ENCODE assay signal across 1 cellular context in the genomic region with DNA sequence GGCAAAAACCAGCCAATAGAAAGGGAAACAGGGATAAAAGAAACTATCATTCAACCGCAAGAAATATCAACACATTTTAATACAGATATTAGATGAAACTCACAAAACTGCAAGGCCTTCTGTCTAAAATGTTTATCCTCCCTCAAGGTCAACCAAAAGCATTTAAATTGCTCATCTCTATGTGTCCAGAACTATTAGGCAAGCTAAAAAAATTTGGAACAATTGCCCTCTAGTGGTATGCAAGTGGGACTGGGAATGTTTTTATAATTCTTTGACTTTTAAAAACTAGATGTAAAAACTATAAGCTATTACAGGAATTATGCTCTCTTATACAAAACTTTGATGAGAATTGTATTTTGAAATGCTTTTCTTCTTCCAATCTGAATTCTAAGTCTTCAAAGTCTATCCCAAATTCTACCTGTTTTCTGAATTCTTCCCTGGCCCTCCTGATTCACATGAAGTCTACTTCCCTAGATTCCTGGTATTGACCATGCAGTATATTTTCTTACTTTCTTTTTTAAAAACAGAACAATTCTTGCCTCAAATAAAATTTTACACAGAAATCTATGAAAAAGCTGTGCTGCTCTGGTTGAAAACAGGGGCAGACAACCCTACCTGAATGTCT.
TF ChIP-seq lines count a peak whose summit lies in the region.

No MANE protein-coding gene starts in this region.

TF ChIP-seq in H1, 55 proteins besides CTCF, POLR2A, EP300 and RAD21:
- TF ChIP-seq, protein P1, sequence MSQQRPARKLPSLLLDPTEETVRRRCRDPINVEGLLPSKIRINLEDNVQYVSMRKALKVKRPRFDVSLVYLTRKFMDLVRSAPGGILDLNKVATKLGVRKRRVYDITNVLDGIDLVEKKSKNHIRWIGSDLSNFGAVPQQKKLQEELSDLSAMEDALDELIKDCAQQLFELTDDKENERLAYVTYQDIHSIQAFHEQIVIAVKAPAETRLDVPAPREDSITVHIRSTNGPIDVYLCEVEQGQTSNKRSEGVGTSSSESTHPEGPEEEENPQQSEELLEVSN (IDR thresholded peaks at IDR 0.05), result no peak
- TF ChIP-seq CTBP2 (IDR thresholded peaks at IDR 0.05; ENCODE audit: borderline replicate concordance, insufficient read depth, insufficient read length, low read length) (no peak), POLR2AphosphoS5 (IDR thresholded peaks at IDR 0.05; ENCODE audit: low read depth, low read length) (no peak), EGR1 (IDR thresholded peaks at IDR 0.05; ENCODE audit: borderline replicate concordance, low read depth, low read length) (no peak), CHD2 (IDR thresholded peaks at IDR 0.05; ENCODE audit: low read length) (no peak), EZH2 (IDR thresholded peaks at IDR 0.05; ENCODE audit: low read depth, low read length, severe bottlenecking) (no peak), SP2 (IDR thresholded peaks at IDR 0.05; ENCODE audit: low read length) (no peak), KDM5A (IDR thresholded peaks at IDR 0.05; ENCODE audit: low read length) (no peak), GABPA (IDR thresholded peaks at IDR 0.05; ENCODE audit: borderline replicate concordance, insufficient read depth, low read length) (no peak), RNF2 (IDR thresholded peaks at IDR 0.05; ENCODE audit: borderline replicate concordance, low read depth, low read length, missing control alignments, poor library complexity, severe bottlenecking) (no peak), KDM4A (IDR thresholded peaks at IDR 0.05; ENCODE audit: low read depth, low read length, severe bottlenecking) (no peak), CREB1 (IDR thresholded peaks at IDR 0.05) (no peak), ZNF274 (IDR thresholded peaks at IDR 0.05; ENCODE audit: borderline replicate concordance, extremely low read depth, low read length) (no peak), TCF12 (IDR thresholded peaks at IDR 0.05; ENCODE audit: low read depth, low read length) (no peak), RBBP5 (IDR thresholded peaks at IDR 0.05; ENCODE audit: borderline replicate concordance, low read depth, low read length) (no peak), KDM1A (IDR thresholded peaks at IDR 0.05; ENCODE audit: borderline replicate concordance, low read length) (no peak), RFX5 (IDR thresholded peaks at IDR 0.05; ENCODE audit: borderline replicate concordance, low read depth, low read length) (no peak)
- TF ChIP-seq, protein P2, sequence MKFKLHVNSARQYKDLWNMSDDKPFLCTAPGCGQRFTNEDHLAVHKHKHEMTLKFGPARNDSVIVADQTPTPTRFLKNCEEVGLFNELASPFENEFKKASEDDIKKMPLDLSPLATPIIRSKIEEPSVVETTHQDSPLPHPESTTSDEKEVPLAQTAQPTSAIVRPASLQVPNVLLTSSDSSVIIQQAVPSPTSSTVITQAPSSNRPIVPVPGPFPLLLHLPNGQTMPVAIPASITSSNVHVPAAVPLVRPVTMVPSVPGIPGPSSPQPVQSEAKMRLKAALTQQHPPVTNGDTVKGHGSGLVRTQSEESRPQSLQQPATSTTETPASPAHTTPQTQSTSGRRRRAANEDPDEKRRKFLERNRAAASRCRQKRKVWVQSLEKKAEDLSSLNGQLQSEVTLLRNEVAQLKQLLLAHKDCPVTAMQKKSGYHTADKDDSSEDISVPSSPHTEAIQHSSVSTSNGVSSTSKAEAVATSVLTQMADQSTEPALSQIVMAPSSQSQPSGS (IDR thresholded peaks at IDR 0.05; ENCODE audit: low read length), result no peak
- TF ChIP-seq, protein P3, sequence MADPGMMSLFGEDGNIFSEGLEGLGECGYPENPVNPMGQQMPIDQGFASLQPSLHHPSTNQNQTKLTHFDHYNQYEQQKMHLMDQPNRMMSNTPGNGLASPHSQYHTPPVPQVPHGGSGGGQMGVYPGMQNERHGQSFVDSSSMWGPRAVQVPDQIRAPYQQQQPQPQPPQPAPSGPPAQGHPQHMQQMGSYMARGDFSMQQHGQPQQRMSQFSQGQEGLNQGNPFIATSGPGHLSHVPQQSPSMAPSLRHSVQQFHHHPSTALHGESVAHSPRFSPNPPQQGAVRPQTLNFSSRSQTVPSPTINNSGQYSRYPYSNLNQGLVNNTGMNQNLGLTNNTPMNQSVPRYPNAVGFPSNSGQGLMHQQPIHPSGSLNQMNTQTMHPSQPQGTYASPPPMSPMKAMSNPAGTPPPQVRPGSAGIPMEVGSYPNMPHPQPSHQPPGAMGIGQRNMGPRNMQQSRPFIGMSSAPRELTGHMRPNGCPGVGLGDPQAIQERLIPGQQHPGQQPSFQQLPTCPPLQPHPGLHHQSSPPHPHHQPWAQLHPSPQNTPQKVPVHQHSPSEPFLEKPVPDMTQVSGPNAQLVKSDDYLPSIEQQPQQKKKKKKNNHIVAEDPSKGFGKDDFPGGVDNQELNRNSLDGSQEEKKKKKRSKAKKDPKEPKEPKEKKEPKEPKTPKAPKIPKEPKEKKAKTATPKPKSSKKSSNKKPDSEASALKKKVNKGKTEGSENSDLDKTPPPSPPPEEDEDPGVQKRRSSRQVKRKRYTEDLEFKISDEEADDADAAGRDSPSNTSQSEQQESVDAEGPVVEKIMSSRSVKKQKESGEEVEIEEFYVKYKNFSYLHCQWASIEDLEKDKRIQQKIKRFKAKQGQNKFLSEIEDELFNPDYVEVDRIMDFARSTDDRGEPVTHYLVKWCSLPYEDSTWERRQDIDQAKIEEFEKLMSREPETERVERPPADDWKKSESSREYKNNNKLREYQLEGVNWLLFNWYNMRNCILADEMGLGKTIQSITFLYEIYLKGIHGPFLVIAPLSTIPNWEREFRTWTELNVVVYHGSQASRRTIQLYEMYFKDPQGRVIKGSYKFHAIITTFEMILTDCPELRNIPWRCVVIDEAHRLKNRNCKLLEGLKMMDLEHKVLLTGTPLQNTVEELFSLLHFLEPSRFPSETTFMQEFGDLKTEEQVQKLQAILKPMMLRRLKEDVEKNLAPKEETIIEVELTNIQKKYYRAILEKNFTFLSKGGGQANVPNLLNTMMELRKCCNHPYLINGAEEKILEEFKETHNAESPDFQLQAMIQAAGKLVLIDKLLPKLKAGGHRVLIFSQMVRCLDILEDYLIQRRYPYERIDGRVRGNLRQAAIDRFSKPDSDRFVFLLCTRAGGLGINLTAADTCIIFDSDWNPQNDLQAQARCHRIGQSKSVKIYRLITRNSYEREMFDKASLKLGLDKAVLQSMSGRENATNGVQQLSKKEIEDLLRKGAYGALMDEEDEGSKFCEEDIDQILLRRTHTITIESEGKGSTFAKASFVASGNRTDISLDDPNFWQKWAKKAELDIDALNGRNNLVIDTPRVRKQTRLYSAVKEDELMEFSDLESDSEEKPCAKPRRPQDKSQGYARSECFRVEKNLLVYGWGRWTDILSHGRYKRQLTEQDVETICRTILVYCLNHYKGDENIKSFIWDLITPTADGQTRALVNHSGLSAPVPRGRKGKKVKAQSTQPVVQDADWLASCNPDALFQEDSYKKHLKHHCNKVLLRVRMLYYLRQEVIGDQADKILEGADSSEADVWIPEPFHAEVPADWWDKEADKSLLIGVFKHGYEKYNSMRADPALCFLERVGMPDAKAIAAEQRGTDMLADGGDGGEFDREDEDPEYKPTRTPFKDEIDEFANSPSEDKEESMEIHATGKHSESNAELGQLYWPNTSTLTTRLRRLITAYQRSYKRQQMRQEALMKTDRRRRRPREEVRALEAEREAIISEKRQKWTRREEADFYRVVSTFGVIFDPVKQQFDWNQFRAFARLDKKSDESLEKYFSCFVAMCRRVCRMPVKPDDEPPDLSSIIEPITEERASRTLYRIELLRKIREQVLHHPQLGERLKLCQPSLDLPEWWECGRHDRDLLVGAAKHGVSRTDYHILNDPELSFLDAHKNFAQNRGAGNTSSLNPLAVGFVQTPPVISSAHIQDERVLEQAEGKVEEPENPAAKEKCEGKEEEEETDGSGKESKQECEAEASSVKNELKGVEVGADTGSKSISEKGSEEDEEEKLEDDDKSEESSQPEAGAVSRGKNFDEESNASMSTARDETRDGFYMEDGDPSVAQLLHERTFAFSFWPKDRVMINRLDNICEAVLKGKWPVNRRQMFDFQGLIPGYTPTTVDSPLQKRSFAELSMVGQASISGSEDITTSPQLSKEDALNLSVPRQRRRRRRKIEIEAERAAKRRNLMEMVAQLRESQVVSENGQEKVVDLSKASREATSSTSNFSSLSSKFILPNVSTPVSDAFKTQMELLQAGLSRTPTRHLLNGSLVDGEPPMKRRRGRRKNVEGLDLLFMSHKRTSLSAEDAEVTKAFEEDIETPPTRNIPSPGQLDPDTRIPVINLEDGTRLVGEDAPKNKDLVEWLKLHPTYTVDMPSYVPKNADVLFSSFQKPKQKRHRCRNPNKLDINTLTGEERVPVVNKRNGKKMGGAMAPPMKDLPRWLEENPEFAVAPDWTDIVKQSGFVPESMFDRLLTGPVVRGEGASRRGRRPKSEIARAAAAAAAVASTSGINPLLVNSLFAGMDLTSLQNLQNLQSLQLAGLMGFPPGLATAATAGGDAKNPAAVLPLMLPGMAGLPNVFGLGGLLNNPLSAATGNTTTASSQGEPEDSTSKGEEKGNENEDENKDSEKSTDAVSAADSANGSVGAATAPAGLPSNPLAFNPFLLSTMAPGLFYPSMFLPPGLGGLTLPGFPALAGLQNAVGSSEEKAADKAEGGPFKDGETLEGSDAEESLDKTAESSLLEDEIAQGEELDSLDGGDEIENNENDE (IDR thresholded peaks at IDR 0.05; ENCODE audit: insufficient replicate concordance, low read length), result no peak
- TF ChIP-seq, protein P4, sequence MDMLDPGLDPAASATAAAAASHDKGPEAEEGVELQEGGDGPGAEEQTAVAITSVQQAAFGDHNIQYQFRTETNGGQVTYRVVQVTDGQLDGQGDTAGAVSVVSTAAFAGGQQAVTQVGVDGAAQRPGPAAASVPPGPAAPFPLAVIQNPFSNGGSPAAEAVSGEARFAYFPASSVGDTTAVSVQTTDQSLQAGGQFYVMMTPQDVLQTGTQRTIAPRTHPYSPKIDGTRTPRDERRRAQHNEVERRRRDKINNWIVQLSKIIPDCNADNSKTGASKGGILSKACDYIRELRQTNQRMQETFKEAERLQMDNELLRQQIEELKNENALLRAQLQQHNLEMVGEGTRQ (IDR thresholded peaks at IDR 0.05; ENCODE audit: low read length), result no peak
